20 cellular contexts compared by ENCODE assay signal in the genomic region with DNA sequence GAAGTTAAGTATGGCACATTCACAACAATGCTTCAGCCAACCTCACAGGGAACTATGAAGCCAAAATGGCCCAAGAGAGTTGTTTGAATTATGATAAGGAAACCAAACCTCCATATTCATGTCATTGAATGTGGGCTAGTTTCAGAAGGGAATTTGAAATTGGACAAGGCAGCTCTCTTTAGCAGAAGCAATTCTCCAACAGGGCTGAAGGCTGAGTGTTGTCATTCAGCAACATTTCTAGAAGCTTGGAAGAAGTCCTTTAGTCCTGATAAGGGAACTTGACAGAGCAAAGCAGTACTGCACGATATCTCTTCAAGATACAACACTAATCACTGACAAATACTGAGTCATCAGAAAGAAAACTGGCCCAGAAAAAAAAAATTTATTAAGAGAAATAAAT.
DNase-seq lines count a peak whose midpoint lies in the region; ATAC-seq, FAIRE-seq and TF ChIP-seq lines count a peak whose summit lies in the region.
"Had no signal": no experiment of that assay in that cellular context is flagged by ENCODE, and none has a peak within 500 bp of the region (broad histone marks: within the 10 kb centered on the region; RNA-seq: fewer than 3 reads in every experiment).

No MANE protein-coding gene starts in this region.

- no peak overlapping the region for H3K4ac ChIP-seq in IMR-90 (ENCODE audit: low read depth, low read length)

- in situ Hi-C loops in IMR-90 (cut with MboI; ENCODE audit: low sequenced_read_pairs): no loop called here

- H3K9me1 ChIP-seq in IMR-90 (ENCODE audit: insufficient read depth, low read length): 0 out of 2 replicates have a peak, but pooled peaks cover 3% of the 10 kb centered on the region

- H3K9ac ChIP-seq in IMR-90 (ENCODE audit: low read depth, low read length) (no peak overlapping the region), astrocyte (ENCODE audit: low read length) (no peak overlapping the region)

- H2BK5ac ChIP-seq in IMR-90 (ENCODE audit: low read depth, low read length, poor library complexity, severe bottlenecking): no peak overlapping the region

- H4K5ac ChIP-seq in IMR-90 (ENCODE audit: low read depth, low read length): no peak overlapping the region

- H3K18ac ChIP-seq in IMR-90 (ENCODE audit: low read depth, low read length): no peak overlapping the region; the same call in 1 of the 2 replicates

- H3K9me3 Mint-ChIP-seq in astrocyte (ENCODE audit: unreplicated experiment): peaks cover 1% of the 10 kb centered on the region

- H3K27ac Mint-ChIP-seq in astrocyte (ENCODE audit: unreplicated experiment): no peak overlapping the region

- H3K36me3 ChIP-seq in ACC112 (ENCODE audit: insufficient read depth, low read length): no peaks in the 10 kb centered on the region
- H3K36me3 ChIP-seq in IMR-90 (ENCODE audit: control insufficient read depth, insufficient read depth, low read length): no peaks in the 10 kb centered on the region
- no peaks in the 10 kb centered on the region for H3K36me3 ChIP-seq in astrocyte (ENCODE audit: insufficient read depth, low read length)
- H3K36me3 ChIP-seq in aorta (ENCODE audit: control insufficient read depth in 1 of 2, insufficient read depth in 2 of 2, low read length in 1 of 2): no peaks in the 10 kb centered on the region
- H3K36me3 ChIP-seq: SJCRH30 had no signal

- no peak for TF ChIP-seq POLR2A in IMR-90 (IDR thresholded peaks at IDR 0.05; ENCODE audit: low read depth, low read length)

- no peak overlapping the region for H3K4me2 ChIP-seq in IMR-90 (ENCODE audit: low read depth, low read length)
- H3K4me2 ChIP-seq in astrocyte (ENCODE audit: low read length): no peak overlapping the region

- DNase-seq in IMR-90: peak; percentile 43
- peak; percentile 51 for DNase-seq in astrocyte (ENCODE audit: low read depth)
- DNase-seq in fibroblast of pulmonary artery (ENCODE audit: low read depth): peak; percentile 20
- DNase-seq in HT-29 (ENCODE audit: low spot score): no peak
- no peak for DNase-seq in aorta
- DNase-seq: ACHN, DMS79, H9, MV-4-11, NCI-H1694 treated with DMSO at 0.1 percent for 48 hours, NCI-H2227 treated with DMSO at 0.1 percent for 48 hours, NCI-H524, PC-9, SJCRH30 had no signal

- H2AK5ac ChIP-seq in IMR-90 (ENCODE audit: low read depth, low read length): no peak overlapping the region

- no peak overlapping the region for H4K91ac ChIP-seq in IMR-90 (ENCODE audit: insufficient read depth, low read depth, low read length)

- BruUV-seq in IMR-90 (replicated peaks; lab: Mats Ljungman, UMichigan): no TSS peak

- H3K9me3 ChIP-seq in IMR-90 (ENCODE audit: control insufficient read depth, insufficient read depth, low read length): no peaks in the 10 kb centered on the region
- no peaks in the 10 kb centered on the region for H3K9me3 ChIP-seq in astrocyte (ENCODE audit: insufficient read depth, low read depth, low read length)
- H3K9me3 ChIP-seq in aorta (ENCODE audit: control insufficient read depth, low read length): no peaks in the 10 kb centered on the region

- H3K79me2 ChIP-seq in ACC112 (ENCODE audit: control insufficient read depth, insufficient read depth, low read length, unreplicated experiment): no peaks in the 10 kb centered on the region
- no peaks in the 10 kb centered on the region for H3K79me2 ChIP-seq in astrocyte (ENCODE audit: insufficient read depth, low read length)

- no peaks in the 10 kb centered on the region for H3K79me1 ChIP-seq in IMR-90 (ENCODE audit: low read depth in 1 of 2, low read length in 2 of 2)

- CTCF ChIA-PET in IMR-90 (lab: Yijun Ruan, JAX): no interaction called here

- no peak overlapping the region for H2BK120ac ChIP-seq in IMR-90 (ENCODE audit: low read depth, low read length)

- no peak for TF ChIP-seq RAD21 in IMR-90 (IDR thresholded peaks at IDR 0.05; ENCODE audit: low read length)

- intact Hi-C loops in IMR-90 (cut with micrococcal nuclease) (no loop called here), aorta (cut with DNase I) (no loop called here)

- WGBS in IMR-90 (ENCODE audit: extremely low coverage in 2 of 2, insufficient read length in 1 of 2), 2 experiments: no CpG with 5 or more reads among the region's 1 CpG
- 29 to 33% methylated on average over 1 of the region's 1 CpG for WGBS in aorta, 2 donors

- no peak overlapping the region for H3K4me3 Mint-ChIP-seq in astrocyte (ENCODE audit: unreplicated experiment)
- H3K4me3 Mint-ChIP-seq: H9 had no signal

- no peak overlapping the region for H3K4me3 ChIP-seq in ACC112 (ENCODE audit: low read depth, low read length)
- H3K4me3 ChIP-seq in IMR-90 (ENCODE audit: insufficient read depth, low read depth, low read length): no peak overlapping the region
- H3K4me3 ChIP-seq in astrocyte (ENCODE audit: insufficient read depth, low read depth, low read length): no peak overlapping the region
- no peak overlapping the region for H3K4me3 ChIP-seq in fibroblast of pulmonary artery (replicated peaks; ENCODE audit: low read depth, low read length)
- no peak overlapping the region for H3K4me3 ChIP-seq in aorta (ENCODE audit: low read length in 2 of 2)
- H3K4me3 ChIP-seq: K562, PC-9, SJCRH30 had no signal

- H2AK9ac ChIP-seq in IMR-90 (replicated peaks; ENCODE audit: low read depth, low read length, poor library complexity): no peak overlapping the region

- no peak for FAIRE-seq in astrocyte (lab: Jason Lieb, UNC)
- FAIRE-seq: K562 had no signal

- ATAC-seq in IMR-90 (ENCODE audit: low read depth) (peak; percentile 58), GM21515 (IDR thresholded peaks at IDR 0.05; ENCODE audit: unreplicated experiment) (no peak), aorta (ENCODE audit: low FRiP score) (no peak), HG02678 (IDR thresholded peaks at IDR 0.05; ENCODE audit: unreplicated experiment) (no peak)
- ATAC-seq: K562 had no signal

- H3K4me1 Mint-ChIP-seq in astrocyte (ENCODE audit: low read depth, unreplicated experiment): peaks cover 7% of the 10 kb centered on the region
- H3K4me1 Mint-ChIP-seq: H9 had no signal

- dilution Hi-C loops in IMR-90 (cut with HindIII; ENCODE audit: low sequenced_read_pairs, unreplicated experiment): no loop called here

- no peak overlapping the region for H2BK20ac ChIP-seq in IMR-90 (ENCODE audit: low read depth, low read length)

- no peak overlapping the region for H3K56ac ChIP-seq in IMR-90 (ENCODE audit: extremely low read depth, insufficient read depth, low read length)

- H2AFZ ChIP-seq in ACC112 (ENCODE audit: low read length, unreplicated experiment): peak overlapping the region; percentile 1
- no peak overlapping the region for H2AFZ ChIP-seq in IMR-90 (replicated peaks; ENCODE audit: low read length, poor library complexity)
- H2AFZ ChIP-seq in astrocyte (ENCODE audit: low read depth, low read length): no peak overlapping the region

- H3K36me3 Mint-ChIP-seq in astrocyte (ENCODE audit: low read depth, unreplicated experiment): no peaks in the 10 kb centered on the region

- H3K27ac ChIP-seq in ACC112 (ENCODE audit: low read depth, low read length) (peak overlapping the region; percentile 69; the same call in 1 of the 2 replicates), IMR-90 (ENCODE audit: insufficient read depth, low read length) (no peak overlapping the region), astrocyte (ENCODE audit: low read depth, low read length) (peak overlapping the region; percentile 12), aorta (ENCODE audit: low read depth in 1 of 2, low read length in 2 of 2) (no peak overlapping the region)
- H3K27ac ChIP-seq: C4-2B, RWPE1, SJCRH30 had no signal

- no peaks in the 10 kb centered on the region for H3K27me3 Mint-ChIP-seq in astrocyte (ENCODE audit: low read depth, unreplicated experiment)

- H4K20me1 ChIP-seq in IMR-90 (ENCODE audit: insufficient read depth, low read length) (no peaks in the 10 kb centered on the region), astrocyte (ENCODE audit: insufficient read depth, low read length) (no peaks in the 10 kb centered on the region)

- H3K27me3 ChIP-seq in ACC112 (ENCODE audit: insufficient read depth, low read length) (no peaks in the 10 kb centered on the region), IMR-90 (ENCODE audit: control insufficient read depth, insufficient read depth, low read length) (no peaks in the 10 kb centered on the region), astrocyte (ENCODE audit: insufficient read depth, low read length) (no peaks in the 10 kb centered on the region), aorta (ENCODE audit: control insufficient read depth in 1 of 2, insufficient read depth in 2 of 2, low read length in 1 of 2) (no peaks in the 10 kb centered on the region)
- H3K27me3 ChIP-seq: SJCRH30 had no signal

- POLR2A ChIA-PET in IMR-90 (lab: Charles Lee; ENCODE audit: unreplicated experiment): no interaction called here

- H4K8ac ChIP-seq in IMR-90 (ENCODE audit: low read depth in 2 of 2, low read length in 2 of 2): no peak overlapping the region

- H3K23ac ChIP-seq in IMR-90 (ENCODE audit: low read depth, low read length): no peak overlapping the region

- H3K4me1 ChIP-seq in ACC112 (ENCODE audit: control insufficient read depth, insufficient read depth, low read length, unreplicated experiment) (peaks cover 28% of the 10 kb centered on the region), IMR-90 (ENCODE audit: control insufficient read depth, insufficient read depth, low read length) (peaks cover 7% of the 10 kb centered on the region; the same call in 1 of the 2 replicates), astrocyte (ENCODE audit: insufficient read depth, low read length) (no peaks in the 10 kb centered on the region), aorta (ENCODE audit: control insufficient read depth in 1 of 2, insufficient read depth in 2 of 2, low read length in 2 of 2) (peaks cover 2 to 4% of the 10 kb centered on the region in 2 donors)
- H3K4me1 ChIP-seq: SJCRH30 had no signal

- no peak for TF ChIP-seq CTCF in IMR-90 (conservative IDR thresholded peaks at IDR 0.05; ENCODE audit: low read depth, low read length)
- no peak for TF ChIP-seq CTCF in astrocyte (IDR thresholded peaks at IDR 0.05; ENCODE audit: insufficient read depth, low read depth, low read length)
- TF ChIP-seq CTCF in fibroblast of pulmonary artery (IDR thresholded peaks at IDR 0.05; ENCODE audit: low read length, missing control alignments): no peak

- no peak overlapping the region for H2BK15ac ChIP-seq in IMR-90 (ENCODE audit: low read depth, low read length)

- no peak overlapping the region for H3K14ac ChIP-seq in IMR-90 (replicated peaks; ENCODE audit: low read depth, low read length)

TF ChIP-seq in IMR-90, 13 proteins besides CTCF, POLR2A, EP300 and RAD21 (continues in another document):
- TF ChIP-seq CEBPB (IDR thresholded peaks at IDR 0.05; ENCODE audit: low read depth, low read length) (no peak), MAFK (IDR thresholded peaks at IDR 0.05; ENCODE audit: low read depth, low read length) (peak; percentile 52; the same call in 1 of the 2 replicates)
- TF ChIP-seq, protein P1, sequence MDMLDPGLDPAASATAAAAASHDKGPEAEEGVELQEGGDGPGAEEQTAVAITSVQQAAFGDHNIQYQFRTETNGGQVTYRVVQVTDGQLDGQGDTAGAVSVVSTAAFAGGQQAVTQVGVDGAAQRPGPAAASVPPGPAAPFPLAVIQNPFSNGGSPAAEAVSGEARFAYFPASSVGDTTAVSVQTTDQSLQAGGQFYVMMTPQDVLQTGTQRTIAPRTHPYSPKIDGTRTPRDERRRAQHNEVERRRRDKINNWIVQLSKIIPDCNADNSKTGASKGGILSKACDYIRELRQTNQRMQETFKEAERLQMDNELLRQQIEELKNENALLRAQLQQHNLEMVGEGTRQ (IDR thresholded peaks at IDR 0.05; ENCODE audit: low read depth, low read length): no peak

Comparison
In these comparisons a context has a peak if more than half of its experiments do, and no peak if none do; other contexts are left out.
1. H3K27ac ChIP-seq: peak in ACC112 (single experiment) and astrocyte (single experiment); none in IMR-90 (single experiment) and aorta (0 of 2).
2. DNase-seq: peak in IMR-90 (single experiment), astrocyte (single experiment) and fibroblast of pulmonary artery (single experiment); none in HT-29 (single experiment) and aorta (0 of 2).